In the genomic region with DNA sequence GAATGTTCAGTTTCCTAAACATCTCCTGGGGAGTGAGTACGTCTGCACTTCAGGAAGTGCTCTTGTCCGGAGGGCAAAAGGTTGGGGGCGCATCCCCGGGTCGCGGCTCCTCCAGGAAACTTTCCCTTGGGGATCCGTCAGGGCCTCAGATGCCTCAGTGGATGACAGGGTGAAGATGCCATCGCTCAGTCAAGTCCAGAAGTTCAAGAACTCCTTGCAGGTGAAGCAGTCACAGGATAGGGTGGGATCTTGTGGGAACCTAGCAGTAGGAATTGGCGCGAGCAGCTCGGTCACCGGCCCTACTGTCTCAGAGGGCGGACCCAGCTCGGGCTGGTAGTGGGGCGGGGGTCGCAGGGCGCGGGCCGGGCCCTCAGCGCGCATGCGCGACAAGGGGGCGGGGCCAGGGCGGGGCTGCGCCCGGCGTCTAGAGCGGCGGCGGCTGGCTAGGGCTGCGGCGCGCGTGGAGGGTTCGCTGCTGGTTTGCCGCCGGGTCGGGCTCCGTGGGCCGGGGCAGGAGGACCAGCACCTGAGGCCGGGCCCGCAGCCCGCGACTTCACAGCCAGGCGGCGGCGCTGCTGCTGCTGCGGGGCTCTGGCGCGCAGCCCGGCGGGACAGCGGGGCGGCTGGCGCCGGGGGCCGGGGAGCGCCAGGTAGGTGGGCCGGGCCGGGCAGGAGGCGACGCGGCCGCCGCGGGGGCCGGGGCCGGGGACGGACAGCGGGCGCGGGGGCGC, we compare ENCODE assay signal across 8 cellular contexts. TPM values are rescaled to one million over a fixed set of nuclear protein-coding genes. Genes with fewer than 3 reads are reported as not detected.
DNase-seq lines count a peak whose midpoint lies in the region; ATAC-seq and TF ChIP-seq lines count a peak whose summit lies in the region.

Gene INPP4A, plus strand, starts transcription at position 423 of the 731 bp plus-strand sequence. CDS start 75,191 bp downstream, outside the sequence.

- no peak for TF ChIP-seq POLR2A in stomach (IDR thresholded peaks at IDR 0.05)

- peak within 1 kb of the TSS; percentile 100 for H2AFZ ChIP-seq in fibroblast of lung (ENCODE audit: low read length)

- H3K4me1 ChIP-seq in HUES6 (ENCODE audit: control insufficient read depth, insufficient read depth, low read length): peaks cover 30% of the 10 kb centered on the region
- H3K4me1 ChIP-seq in fibroblast of lung (ENCODE audit: control insufficient read depth, extremely low read depth, insufficient read depth, low read length): peaks cover 3% of the 10 kb centered on the region
- H3K4me1 ChIP-seq in stomach: peaks cover 12 to 43% (median 23%) of the 10 kb centered on the region in 4 donors

- H3K4me3 ChIP-seq in HUES6 (ENCODE audit: low read depth, low read length): peak within 1 kb of the TSS; percentile 73
- H3K4me3 ChIP-seq in fibroblast of lung (replicated peaks in 1 of 4; ENCODE audit: control extremely low read depth in 1 of 4, insufficient read depth in 1 of 4, low read depth in 3 of 4, low read length in 4 of 4): peak within 1 kb of the TSS; percentile 81 to 87 (median 82)
- peak within 1 kb of the TSS; percentile 64 to 87 (median 78) for H3K4me3 ChIP-seq in stomach

- H3K4me1 Mint-ChIP-seq in natural killer cell: peaks cover 47 to 51% of the 10 kb centered on the region in 2 donors

- H3K79me2 ChIP-seq in fibroblast of lung (ENCODE audit: control insufficient read depth, insufficient read depth, low read length): peaks cover 9% of the 10 kb centered on the region

- H3K27me3 Mint-ChIP-seq in natural killer cell (ENCODE audit: low read depth in 2 of 2): no peaks in the 10 kb centered on the region

- intact Hi-C loops in natural killer cell (cut with micrococcal nuclease) (loop anchor here (2.0 to 5.0 kb wide), 4 partner anchors 32 to 697 kb away; no protein-coding TSS in a partner anchor), stomach (cut with DNase I; ENCODE audit: low total_unique reads) (no loop called here)

- peak within 1 kb of the TSS; percentile 98 for H3K4me3 Mint-ChIP-seq in natural killer cell

- H3K27me3 ChIP-seq in HUES6 (ENCODE audit: control insufficient read depth, insufficient read depth, low read length) (no peaks in the 10 kb centered on the region), fibroblast of lung (ENCODE audit: control insufficient read depth, insufficient read depth, low read length) (no peaks in the 10 kb centered on the region), stomach (no peaks in the 10 kb centered on the region)

- TF ChIP-seq CTCF in fibroblast of lung (conservative IDR thresholded peaks at IDR 0.05 in 1 of 2, IDR thresholded peaks at IDR 0.05 in 1 of 2; ENCODE audit: low read depth in 1 of 2, low read length in 2 of 2) (no peak), natural killer cell (IDR thresholded peaks at IDR 0.05) (no peak), stomach (IDR thresholded peaks at IDR 0.05) (peak in 1 of 7 experiments; percentile 14)

- H3K36me3 ChIP-seq in HUES6 (ENCODE audit: control insufficient read depth, insufficient read depth, low read length) (no peaks in the 10 kb centered on the region), fibroblast of lung (ENCODE audit: control insufficient read depth, insufficient read depth, low read length) (no peaks in the 10 kb centered on the region), stomach (no peaks in the 10 kb centered on the region)

- ATAC-seq in GM21447 (IDR thresholded peaks at IDR 0.05; ENCODE audit: unreplicated experiment) (peak; percentile 68), natural killer cell (peak; percentile 65 to 87 (median 80))

- 0 to 1% (median 1%) methylated on average over 11 to 74 of the region's 74 CpGs for WGBS in stomach, 5 donors

- TF ChIP-seq EP300 in stomach (IDR thresholded peaks at IDR 0.05): no peak

- H3K27ac ChIP-seq in HUES6 (ENCODE audit: low read depth, low read length) (no peak within 1 kb of the TSS; the same call in 1 of the 2 replicates), fibroblast of lung (ENCODE audit: insufficient read depth, low read length) (peak within 1 kb of the TSS; percentile 68), stomach (peak within 1 kb of the TSS; percentile 66 to 87 (median 86))

- H3K9me3 ChIP-seq in HUES6 (ENCODE audit: control insufficient read depth, insufficient read depth, low read depth, low read length) (0 out of 2 replicates have a peak, but pooled peaks cover 3% of the 10 kb centered on the region), fibroblast of lung (ENCODE audit: control insufficient read depth, insufficient read depth, low read depth, low read length) (no peaks in the 10 kb centered on the region), stomach (no peaks in the 10 kb centered on the region)

- peak within 1 kb of the TSS; percentile 99 for H3K4me2 ChIP-seq in fibroblast of lung (ENCODE audit: extremely low read depth, insufficient read depth, low read length)

- H3K9ac ChIP-seq in HUES6 (ENCODE audit: low read length) (peak within 1 kb of the TSS; percentile 85), fibroblast of lung (ENCODE audit: insufficient read depth, low read length) (peak within 1 kb of the TSS; percentile 80)

- H3K9me3 Mint-ChIP-seq in natural killer cell: peaks cover 2 to 5% of the 10 kb centered on the region in 2 donors

- peak within 1 kb of the TSS; percentile 98 to 99 for H3K27ac Mint-ChIP-seq in natural killer cell

- H4K20me1 ChIP-seq in fibroblast of lung (ENCODE audit: control insufficient read depth, extremely low read depth, insufficient read depth, low read length): no peaks in the 10 kb centered on the region

- no peaks in the 10 kb centered on the region for H3K36me3 Mint-ChIP-seq in natural killer cell

- DNase-seq in DMS153 treated with DMSO at 0.1 percent for 48 hours (lab: John Stamatoyannopoulos, UW; ENCODE audit: unreplicated experiment) (peak; percentile 20), RKO (ENCODE audit: low spot score) (peak; percentile 58), fibroblast of lung (ENCODE audit: low read depth in 2 of 2) (peak; percentile 51 to 59), natural killer cell (peak; percentile 73), stomach (peak; percentile 78)
- DNase-seq in activated T-helper 1 cell treated with anti-CD3 and anti-CD28 coated beads, Interleukin-2, amount 50 U/mL, for 16 hours (ENCODE audit: low read depth in 1 of 2, low spot score in 1 of 2): peak; percentile 64 to 78

RNA-seq across cellular contexts. Expression of gene INPP4A, which starts in this region (rescaled TPM):
- total RNA-seq in fibroblast of lung (19.0 and 26.1 TPM in 2 replicates), natural killer cell (100 to 1,000 TPM; 192 to 243 (median 225) TPM), stomach (10 to 100 TPM; 10.4 to 65.3 (median 23.7) TPM)
- polyA plus RNA-seq in fibroblast of lung (8.8 and 10.2 TPM in 2 replicates), stomach (1 to 10 TPM; 1.5 to 3.8 (median 3.1) TPM)
- 8.1 and 8.2 TPM in 2 replicates for polyA plus RNA-seq in fibroblast of lung (2012)
- polyA minus RNA-seq in fibroblast of lung (ENCODE audit: low replicate concordance): 37.6 and 49.5 TPM in 2 replicates

Comparison
In these comparisons a context has a peak if more than half of its experiments do, and no peak if none do; other contexts are left out.
1. DNase-seq: peak in every context shown above with its lines; median percentile 78 in stomach; 73 in natural killer cell; 71 in activated T-helper 1 cell treated with anti-CD3 and anti-CD28 coated beads, Interleukin-2, amount 50 U/mL, for 16 hours; 58 in RKO; 55 in fibroblast of lung; 20 in DMS153 treated with DMSO at 0.1 percent for 48 hours.